14 cellular contexts compared by ENCODE assay signal in genomic region chr2:29644949-29645348, GRCh38.
"Had no signal": no experiment of that assay in that cellular context is flagged by ENCODE, and none has a peak within 500 bp of the region (broad histone marks: within the 10 kb centered on the region; RNA-seq: fewer than 3 reads in every experiment).

No MANE protein-coding gene starts in this region.

- H3K4me3 ChIP-seq: adrenal gland, heart right ventricle, sigmoid colon, upper lobe of right lung had no signal

- H3K36me3 ChIP-seq: adrenal gland, heart right ventricle, sigmoid colon, upper lobe of right lung had no signal

- H3K4me3 Mint-ChIP-seq: activated CD4-positive, alpha-beta T cell treated with anti-CD3 and anti-CD28 coated beads, Interleukin-2, amount 10 ng/mL, durations not matched to agents 7 days and 5 days; brain; dendritic cell treated with granulocyte-macrophage colony-stimulating factor and Interleukin-4, amounts not matched to agents 40 ng/mL and 50 ng/mL, for 4 days; natural killer cell had no signal

- DNase-seq: activated CD4-positive, alpha-beta T cell treated with anti-CD3 and anti-CD28 coated beads, Interleukin-2, amount 10 ng/mL, durations not matched to agents 7 days and 5 days; activated CD4-positive, CD25-positive, alpha-beta regulatory T cell; activated CD8-positive, alpha-beta memory T cell treated with anti-CD3 and anti-CD28 coated beads for 24 hours; activated naive CD4-positive, alpha-beta T cell treated with anti-CD3 and anti-CD28 coated beads, Interleukin-2, amount 50 U/mL, for 16 hours; adrenal gland; heart right ventricle; natural killer cell; nucleus accumbens; sigmoid colon; stimulated activated CD4-positive, alpha-beta T cell treated with anti-CD3 and anti-CD28 coated beads, Interleukin-2, amount 100 ng/mL, for 24 hours; stimulated activated naive CD4-positive, alpha-beta T cell treated with Interleukin-2 at 50 U/mL for 16 hours; upper lobe of right lung had no signal

- H3K27ac ChIP-seq: adrenal gland, heart right ventricle, sigmoid colon, upper lobe of right lung had no signal

- H3K4me1 Mint-ChIP-seq: activated CD4-positive, alpha-beta T cell treated with anti-CD3 and anti-CD28 coated beads, Interleukin-2, amount 10 ng/mL, durations not matched to agents 7 days and 5 days; natural killer cell had no signal

- H3K9me3 ChIP-seq: upper lobe of right lung had no signal

- H3K36me3 Mint-ChIP-seq: natural killer cell had no signal

- H3K27me3 Mint-ChIP-seq: dendritic cell treated with granulocyte-macrophage colony-stimulating factor and Interleukin-4, amounts not matched to agents 40 ng/mL and 50 ng/mL, for 4 days had no signal

- H3K27ac Mint-ChIP-seq: activated CD4-positive, alpha-beta T cell treated with anti-CD3 and anti-CD28 coated beads, Interleukin-2, amount 10 ng/mL, durations not matched to agents 7 days and 5 days; brain; dendritic cell treated with granulocyte-macrophage colony-stimulating factor and Interleukin-4, amounts not matched to agents 40 ng/mL and 50 ng/mL, for 4 days; natural killer cell had no signal

- H3K4me1 ChIP-seq: adrenal gland, heart right ventricle, sigmoid colon, upper lobe of right lung had no signal

- H3K27me3 ChIP-seq: adrenal gland, heart right ventricle, sigmoid colon, upper lobe of right lung had no signal
